ENCODE assay signal across 21 cellular contexts in genomic region chr15:94478763-94479162, GRCh38.
DNase-seq lines count a peak whose midpoint lies in the region; ATAC-seq, FAIRE-seq and TF ChIP-seq lines count a peak whose summit lies in the region.
"Had no signal": no experiment of that assay in that cellular context is flagged by ENCODE, and none has a peak within 500 bp of the region (broad histone marks: within the 10 kb centered on the region; RNA-seq: fewer than 3 reads in every experiment).

No MANE protein-coding gene starts in this region.

- no peaks in the 10 kb centered on the region for H3K4me1 Mint-ChIP-seq in CD14-positive monocyte

- 21% methylated on average over 8 of the region's 8 CpGs for WGBS in GM12878 (ENCODE audit: insufficient coverage, insufficient replicate concordance, low lambda C conversion rate, missing lambda C conversion rate)
- WGBS in hepatocyte (ENCODE audit: low lambda C conversion rate, missing lambda C conversion rate) = 97% methylated on average over 8 of the region's 8 CpGs

- no peak for TF ChIP-seq POLR2A in GM12878 (IDR thresholded peaks at IDR 0.05; ENCODE audit: low read depth, low read length)

- H3K27ac ChIP-seq in GM12878 (ENCODE audit: control insufficient read depth, insufficient read depth) (no peak overlapping the region), hepatocyte (no peak overlapping the region)
- H3K27ac ChIP-seq: neutrophil, WERI-Rb-1 had no signal

- H3K36me3 ChIP-seq in GM12878 (ENCODE audit: control insufficient read depth in 2 of 2, insufficient read depth in 2 of 2, low read length in 1 of 2) = no peaks in the 10 kb centered on the region
- H3K36me3 ChIP-seq in hepatocyte (replicated peaks; ENCODE audit: insufficient read depth, low read depth) = no peaks in the 10 kb centered on the region
- H3K36me3 ChIP-seq: WERI-Rb-1 had no signal

- DNase-seq in DMS153 treated with DMSO at 0.1 percent for 48 hours (lab: John Stamatoyannopoulos, UW; ENCODE audit: unreplicated experiment) (peak; percentile 2), NCI-H2107 (lab: John Stamatoyannopoulos, UW) (peak; percentile 19), GM12878 (ENCODE audit: low read depth, low spot score) (peak; percentile 1), MV-4-11 (lab: John Stamatoyannopoulos, UW) (no peak), hepatocyte (ENCODE audit: low spot score) (no peak), CD14-positive monocyte (ENCODE audit: low spot score) (no peak)
- no peak for DNase-seq in activated CD4-positive, alpha-beta T cell treated with anti-CD3 and anti-CD28 coated beads, Interleukin-2, amount 50 U/mL, for 4 hours
- DNase-seq: Caco-2; head of caudate nucleus; NCI-H1105; OCI-M1; right cardiac atrium; stimulated activated CD4-positive, alpha-beta T cell treated with anti-CD3 and anti-CD28 coated beads, Interleukin-2, amount 100 ng/mL, for 24 hours; SW 1271; WERI-Rb-1 had no signal

- no peak for TF ChIP-seq EP300 in GM12878 (IDR thresholded peaks at IDR 0.05; ENCODE audit: borderline replicate concordance in 1 of 2, control insufficient read depth in 1 of 2, low read depth in 2 of 2, low read length in 2 of 2)

- CTCF ChIA-PET in GM12878 (lab: Yijun Ruan, JAX) = interaction anchor here (1.0 kb wide), 1 partner anchor 145 kb away, joined by 3 read pairs; no protein-coding TSS in a partner anchor

- no peaks in the 10 kb centered on the region for H3K9me2 ChIP-seq in hepatocyte (replicated peaks; ENCODE audit: insufficient read depth)

- no peak for TF ChIP-seq RAD21 in GM12878 (IDR thresholded peaks at IDR 0.05; ENCODE audit: insufficient read depth, low read depth, low read length)

- H3K79me2 ChIP-seq in GM12878 (ENCODE audit: control insufficient read depth, insufficient read depth, low read length) (no peaks in the 10 kb centered on the region), hepatocyte (no peaks in the 10 kb centered on the region)

- SMC1A ChIA-PET in GM12878 (lab: Charles Lee; ENCODE audit: uncharacterized antibody, unreplicated experiment) = interaction anchor here (1.0 to 2.3 kb wide), 3 partner anchors 15 to 389 kb away, joined by 3 to 11 read pairs (median 3); no protein-coding TSS in a partner anchor

- H3K9me3 ChIP-seq in GM12878 (replicated peaks; ENCODE audit: control insufficient read depth, insufficient read depth, low read length) (no peaks in the 10 kb centered on the region), hepatocyte (ENCODE audit: low read depth) (no peaks in the 10 kb centered on the region)
- H3K9me3 ChIP-seq: Caco-2, neutrophil had no signal

- H2AFZ ChIP-seq in GM12878 (ENCODE audit: control insufficient read depth, low read depth, low read length) = no peak overlapping the region
- no peak overlapping the region for H2AFZ ChIP-seq in hepatocyte
- H2AFZ ChIP-seq: GM23338 had no signal

- H3K36me3 Mint-ChIP-seq in CD14-positive monocyte = peaks cover 37 to 86% of the 10 kb centered on the region in 2 donors

- intact Hi-C loops in GM12878 (cut with micrococcal nuclease; ENCODE audit: unreplicated experiment) = no loop called here
- intact Hi-C loops in CD14-positive monocyte (cut with micrococcal nuclease) = no loop called here

- in situ Hi-C loops in GM12878 (cut with MboI) = no loop called here

- H3K27me3 ChIP-seq in GM12878 (replicated peaks in 1 of 2; ENCODE audit: control insufficient read depth in 2 of 2, insufficient read depth in 2 of 2, low read length in 1 of 2) = no peaks in the 10 kb centered on the region
- H3K27me3 ChIP-seq in hepatocyte = no peaks in the 10 kb centered on the region
- H3K27me3 ChIP-seq: neutrophil had no signal

- TF ChIP-seq CTCF in GM12878 (IDR thresholded peaks at IDR 0.05 in 2 of 3, conservative IDR thresholded peaks at IDR 0.05 in 1 of 3; ENCODE audit: control insufficient read depth in 2 of 3, extremely low read depth in 1 of 3, insufficient read depth in 1 of 3, low read depth in 3 of 3, low read length in 3 of 3) (no peak), hepatocyte (IDR thresholded peaks at IDR 0.05; ENCODE audit: poor library complexity) (no peak), CD14-positive monocyte (IDR thresholded peaks at IDR 0.05) (no peak)

- RAD21 ChIA-PET in GM12878 (lab: Charles Lee; ENCODE audit: unreplicated experiment) = no interaction called here

- peaks cover 0 to 1% (median 0%) of the 10 kb centered on the region in 3 donors for H3K27me3 Mint-ChIP-seq in CD14-positive monocyte (ENCODE audit: low read depth in 3 of 3)
- H3K27me3 Mint-ChIP-seq: IgD-negative memory B cell had no signal

- peaks cover 0 to 6% (median 1%) of the 10 kb centered on the region in 7 donors for H3K9me3 Mint-ChIP-seq in CD14-positive monocyte
- H3K9me3 Mint-ChIP-seq: GM23338 had no signal

- H3K4me2 ChIP-seq in GM12878 (ENCODE audit: control insufficient read depth, insufficient read depth) (no peak overlapping the region), hepatocyte (no peak overlapping the region)
- H3K4me2 ChIP-seq: GM23338 had no signal

- H3K4me3 Mint-ChIP-seq in CD14-positive monocyte = no peak overlapping the region
- H3K4me3 Mint-ChIP-seq: GM23338 had no signal

- no peaks in the 10 kb centered on the region for H3K4me1 ChIP-seq in GM12878 (ENCODE audit: control insufficient read depth, insufficient read depth, low read length)
- no peaks in the 10 kb centered on the region for H3K4me1 ChIP-seq in hepatocyte (ENCODE audit: insufficient read depth)

- no peak overlapping the region for H3K9ac ChIP-seq in GM12878 (ENCODE audit: control insufficient read depth, insufficient read depth, low read length)

- H3K4me3 ChIP-seq in GM12878 = no peak overlapping the region
- H3K4me3 ChIP-seq in hepatocyte = no peak overlapping the region
- H3K4me3 ChIP-seq: GM23338 had no signal

- H3K27ac Mint-ChIP-seq in CD14-positive monocyte = peak overlapping the region in 1 of 7 donors; percentile 10
- H3K27ac Mint-ChIP-seq: GM23338, IgD-negative memory B cell had no signal

- POLR2A ChIA-PET in GM12878 (lab: Charles Lee) = no interaction called here

- no TSS peak for BruUV-seq in GM12878 (replicated peaks; lab: Mats Ljungman, UMichigan)

- ATAC-seq in HG02798 (IDR thresholded peaks at IDR 0.05; ENCODE audit: poor library complexity, unreplicated experiment) (peak; percentile 62), GM12878 (peak; percentile 79)
- ATAC-seq: esophagus mucosa, GM23338, right cardiac atrium had no signal

- no peaks in the 10 kb centered on the region for H4K20me1 ChIP-seq in GM12878 (ENCODE audit: control insufficient read depth, insufficient read depth)
- no peaks in the 10 kb centered on the region for H4K20me1 ChIP-seq in hepatocyte (ENCODE audit: insufficient read depth, poor library complexity, severe bottlenecking)

- FAIRE-seq in GM12878 (lab: Jason Lieb, UNC) = no peak
- FAIRE-seq: islet of Langerhans had no signal

TF ChIP-seq in GM12878, 131 proteins besides CTCF, POLR2A, EP300 and RAD21 (continues in another document):
- no peak for TF ChIP-seq EGR1 (IDR thresholded peaks at IDR 0.05; ENCODE audit: borderline replicate concordance in 1 of 2, low read depth in 2 of 2, low read length in 2 of 2)
- 0 out of 2 replicates have a peak, but pooled peaks have one; percentile 27 for TF ChIP-seq IKZF1 (conservative IDR thresholded peaks at IDR 0.05)
- TF ChIP-seq YBX1 (IDR thresholded peaks at IDR 0.05) = no peak
- TF ChIP-seq ZNF217 (IDR thresholded peaks at IDR 0.05) = no peak
- no peak for TF ChIP-seq RFX5 (IDR thresholded peaks at IDR 0.05; ENCODE audit: low read depth, low read length)
- no peak for TF ChIP-seq PAX8 (IDR thresholded peaks at IDR 0.05)
- peak; percentile 53; the same call in 1 of the 2 replicates for TF ChIP-seq SPI1 (IDR thresholded peaks at IDR 0.05; ENCODE audit: borderline replicate concordance, insufficient read depth, low read depth, low read length)
- no peak for TF ChIP-seq MTA3 (IDR thresholded peaks at IDR 0.05; ENCODE audit: borderline replicate concordance, low read length)
- no peak for TF ChIP-seq LARP7 (IDR thresholded peaks at IDR 0.05)
- no peak for TF ChIP-seq ZNF274 (IDR thresholded peaks at IDR 0.05; ENCODE audit: insufficient read depth, insufficient read length)
- no peak for TF ChIP-seq ZNF687 (IDR thresholded peaks at IDR 0.05)

Comparison
In these comparisons a context has a peak if more than half of its experiments do, and no peak if none do; other contexts are left out.
1. DNase-seq: peak in DMS153 treated with DMSO at 0.1 percent for 48 hours (single experiment), NCI-H2107 (single experiment) and GM12878 (single experiment); none in MV-4-11 (single experiment), activated CD4-positive, alpha-beta T cell treated with anti-CD3 and anti-CD28 coated beads, Interleukin-2, amount 50 U/mL, for 4 hours (0 of 2), hepatocyte (single experiment) and CD14-positive monocyte (single experiment).